ENCODE assay signal across 20 cellular contexts in the genomic region with DNA sequence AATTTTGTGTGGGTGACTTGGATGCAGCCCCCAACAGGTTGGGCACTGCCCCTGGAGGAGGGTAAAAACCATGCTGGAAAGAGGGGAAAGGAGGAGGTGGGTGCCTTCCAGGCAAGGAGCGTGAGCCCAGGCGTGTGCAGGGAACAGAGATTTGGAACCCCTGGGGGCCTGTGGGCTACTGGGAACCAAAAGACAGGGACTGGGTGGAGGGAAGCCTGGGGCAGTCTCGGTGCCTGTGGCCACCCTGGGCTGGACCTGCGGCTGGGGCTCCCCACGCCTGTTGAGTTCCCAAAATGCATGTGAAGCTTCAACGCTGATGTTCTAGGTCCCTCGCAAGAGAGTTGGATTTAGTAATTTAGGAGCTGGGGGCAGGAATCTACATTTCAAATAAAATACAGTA. TPM values are rescaled to one million over a fixed set of nuclear protein-coding genes. Genes with fewer than 3 reads are reported as not detected.
DNase-seq lines count a peak whose midpoint lies in the region; ATAC-seq and TF ChIP-seq lines count a peak whose summit lies in the region.
"Had no signal": no experiment of that assay in that cellular context is flagged by ENCODE, and none has a peak within 500 bp of the region (broad histone marks: within the 10 kb centered on the region; RNA-seq: fewer than 3 reads in every experiment).

No MANE protein-coding gene starts in this region.

- H3K36me3 ChIP-seq in KMS-11 (ENCODE audit: insufficient read depth) (no peaks in the 10 kb centered on the region), upper lobe of right lung (no peaks in the 10 kb centered on the region)
- H3K36me3 ChIP-seq: BLaER1 had no signal

- H3K27ac Mint-ChIP-seq in activated CD8-positive, alpha-beta memory T cell treated with anti-CD3 and anti-CD28 coated beads, Interleukin-2, amount 10 ng/mL, durations not matched to agents 7 days and 5 days: no peak overlapping the region
- no peak overlapping the region for H3K27ac Mint-ChIP-seq in osteocyte (ENCODE audit: unreplicated experiment)
- H3K27ac Mint-ChIP-seq: GM23338, HFFc6 had no signal

- peaks cover 2% of the 10 kb centered on the region for H3K9me3 Mint-ChIP-seq in activated CD8-positive, alpha-beta memory T cell treated with anti-CD3 and anti-CD28 coated beads, Interleukin-2, amount 10 ng/mL, durations not matched to agents 7 days and 5 days (ENCODE audit: low read depth)
- no peaks in the 10 kb centered on the region for H3K9me3 Mint-ChIP-seq in osteocyte (ENCODE audit: unreplicated experiment)
- H3K9me3 Mint-ChIP-seq: HFFc6 had no signal

- H2AFZ ChIP-seq in KMS-11 (ENCODE audit: low read depth): no peak overlapping the region
- H2AFZ ChIP-seq: GM23338 had no signal

- no peaks in the 10 kb centered on the region for H3K27me3 ChIP-seq in KMS-11 (ENCODE audit: insufficient read depth, low read depth)
- H3K27me3 ChIP-seq in upper lobe of right lung: no peaks in the 10 kb centered on the region
- H3K27me3 ChIP-seq: BLaER1 had no signal

- peaks cover 10% of the 10 kb centered on the region for H3K4me1 Mint-ChIP-seq in activated CD8-positive, alpha-beta memory T cell treated with anti-CD3 and anti-CD28 coated beads, Interleukin-2, amount 10 ng/mL, durations not matched to agents 7 days and 5 days
- peaks cover 5% of the 10 kb centered on the region for H3K4me1 Mint-ChIP-seq in osteocyte (ENCODE audit: unreplicated experiment)
- H3K4me1 Mint-ChIP-seq: CD14-positive monocyte had no signal

- H3K4me3 Mint-ChIP-seq in activated CD8-positive, alpha-beta memory T cell treated with anti-CD3 and anti-CD28 coated beads, Interleukin-2, amount 10 ng/mL, durations not matched to agents 7 days and 5 days: no peak overlapping the region
- no peak overlapping the region for H3K4me3 Mint-ChIP-seq in osteocyte (ENCODE audit: unreplicated experiment)
- H3K4me3 Mint-ChIP-seq: CD14-positive monocyte; CD4-positive, alpha-beta memory T cell; GM23338; HFFc6 had no signal

- H3K9ac ChIP-seq in KMS-11: no peak overlapping the region
- H3K9ac ChIP-seq: BLaER1 had no signal

- DNase-seq in activated CD8-positive, alpha-beta memory T cell treated with anti-CD3 and anti-CD28 coated beads, Interleukin-2, amount 10 ng/mL, durations not matched to agents 7 days and 5 days: peak; percentile 8
- no peak for DNase-seq in activated CD8-positive, alpha-beta memory T cell treated with anti-CD3 and anti-CD28 coated beads, Interleukin-2, amount 50 U/mL, for 48 hours
- DNase-seq in osteocyte (ENCODE audit: extremely low spot score, unreplicated experiment) (peak; percentile 75), upper lobe of right lung (peak; percentile 36), RKO (ENCODE audit: low spot score) (no peak), caudate nucleus (lab: John Stamatoyannopoulos, UW) (no peak)
- DNase-seq: AML-193; CD4-positive, alpha-beta memory T cell; DMS153; DMS79; GDM1; HFFc6 had no signal

- H3K4me1 ChIP-seq in KMS-11 (ENCODE audit: low read depth, poor library complexity, severe bottlenecking) (peaks cover 35% of the 10 kb centered on the region), upper lobe of right lung (no peaks in the 10 kb centered on the region)
- H3K4me1 ChIP-seq: BLaER1 had no signal

- CTCF ChIA-PET in activated CD8-positive, alpha-beta memory T cell treated with anti-CD3 and anti-CD28 coated beads, Interleukin-2, amount 10 ng/mL, durations not matched to agents 7 days and 5 days (lab: Charles Lee): interaction anchor here (1.2 kb wide), 1 partner anchor 9 kb away, joined by 4 read pairs; no protein-coding TSS in a partner anchor

- H3K9me3 ChIP-seq in upper lobe of right lung: no peaks in the 10 kb centered on the region
- H3K9me3 ChIP-seq: A549 had no signal

- TF ChIP-seq CTCF in KMS-11 (conservative IDR thresholded peaks at IDR 0.05; ENCODE audit: low read depth, low read length): no peak
- no peak for TF ChIP-seq CTCF in osteocyte (IDR thresholded peaks at IDR 0.05)
- no peak for TF ChIP-seq CTCF in upper lobe of right lung (IDR thresholded peaks at IDR 0.05)

- no peaks in the 10 kb centered on the region for H3K79me2 ChIP-seq in KMS-11 (ENCODE audit: insufficient read depth, low read depth)

- intact Hi-C loops in upper lobe of right lung (cut with DNase I): no loop called here

- no peaks in the 10 kb centered on the region for H3K27me3 Mint-ChIP-seq in activated CD8-positive, alpha-beta memory T cell treated with anti-CD3 and anti-CD28 coated beads, Interleukin-2, amount 10 ng/mL, durations not matched to agents 7 days and 5 days
- H3K27me3 Mint-ChIP-seq in osteocyte (ENCODE audit: unreplicated experiment): no peaks in the 10 kb centered on the region
- H3K27me3 Mint-ChIP-seq: CD4-positive, alpha-beta memory T cell had no signal

- H3K4me3 ChIP-seq in KMS-11 (IDR thresholded peaks at IDR 0.05; ENCODE audit: insufficient read depth, low read depth, low read length) (no peak overlapping the region), upper lobe of right lung (no peak overlapping the region)
- H3K4me3 ChIP-seq: A549, BLaER1, GM23338 had no signal

- H3K4me2 ChIP-seq in KMS-11: peak overlapping the region; percentile 67; the same call in 1 of the 2 replicates
- H3K4me2 ChIP-seq: A549, BLaER1, GM23338 had no signal

- peaks cover 5% of the 10 kb centered on the region for H3K36me3 Mint-ChIP-seq in activated CD8-positive, alpha-beta memory T cell treated with anti-CD3 and anti-CD28 coated beads, Interleukin-2, amount 10 ng/mL, durations not matched to agents 7 days and 5 days
- peaks cover 1% of the 10 kb centered on the region for H3K36me3 Mint-ChIP-seq in osteocyte (ENCODE audit: unreplicated experiment)

- ATAC-seq in activated CD8-positive, alpha-beta memory T cell treated with anti-CD3 and anti-CD28 coated beads, Interleukin-2, amount 10 ng/mL, durations not matched to agents 7 days and 5 days: no peak
- no peak for ATAC-seq in upper lobe of right lung
- ATAC-seq: A549, GM23338, HCT116 had no signal

- H3K27ac ChIP-seq in KMS-11 (no peak overlapping the region), upper lobe of right lung (no peak overlapping the region), caudate nucleus (ENCODE audit: low read depth, low read length) (no peak overlapping the region)
- H3K27ac ChIP-seq: 22Rv1, A549, BLaER1, HL-60 had no signal

- no peaks in the 10 kb centered on the region for H4K20me1 ChIP-seq in KMS-11 (ENCODE audit: insufficient read depth)
- H4K20me1 ChIP-seq: BLaER1 had no signal

RNA-seq across cellular contexts. Expression of gene GGACT, which starts 24.8 kb away (rescaled TPM):
- total RNA-seq in activated CD8-positive, alpha-beta memory T cell treated with anti-CD3 and anti-CD28 coated beads, Interleukin-2, amount 10 ng/mL, durations not matched to agents 7 days and 5 days: 1 to 10 TPM; 5.0 to 5.3 TPM
- total RNA-seq in osteocyte (7.1 and 10.4 TPM in 2 replicates), upper lobe of right lung (4.7 TPM)

Comparison
In these comparisons a context has a peak if more than half of its experiments do, and no peak if none do; other contexts are left out.
1. DNase-seq: peak in activated CD8-positive, alpha-beta memory T cell treated with anti-CD3 and anti-CD28 coated beads, Interleukin-2, amount 10 ng/mL, durations not matched to agents 7 days and 5 days (single experiment), osteocyte (single experiment) and upper lobe of right lung (single experiment); none in activated CD8-positive, alpha-beta memory T cell treated with anti-CD3 and anti-CD28 coated beads, Interleukin-2, amount 50 U/mL, for 48 hours (single experiment), RKO (single experiment) and caudate nucleus (0 of 61).